18 cellular contexts compared by ENCODE assay signal in the genomic region with DNA sequence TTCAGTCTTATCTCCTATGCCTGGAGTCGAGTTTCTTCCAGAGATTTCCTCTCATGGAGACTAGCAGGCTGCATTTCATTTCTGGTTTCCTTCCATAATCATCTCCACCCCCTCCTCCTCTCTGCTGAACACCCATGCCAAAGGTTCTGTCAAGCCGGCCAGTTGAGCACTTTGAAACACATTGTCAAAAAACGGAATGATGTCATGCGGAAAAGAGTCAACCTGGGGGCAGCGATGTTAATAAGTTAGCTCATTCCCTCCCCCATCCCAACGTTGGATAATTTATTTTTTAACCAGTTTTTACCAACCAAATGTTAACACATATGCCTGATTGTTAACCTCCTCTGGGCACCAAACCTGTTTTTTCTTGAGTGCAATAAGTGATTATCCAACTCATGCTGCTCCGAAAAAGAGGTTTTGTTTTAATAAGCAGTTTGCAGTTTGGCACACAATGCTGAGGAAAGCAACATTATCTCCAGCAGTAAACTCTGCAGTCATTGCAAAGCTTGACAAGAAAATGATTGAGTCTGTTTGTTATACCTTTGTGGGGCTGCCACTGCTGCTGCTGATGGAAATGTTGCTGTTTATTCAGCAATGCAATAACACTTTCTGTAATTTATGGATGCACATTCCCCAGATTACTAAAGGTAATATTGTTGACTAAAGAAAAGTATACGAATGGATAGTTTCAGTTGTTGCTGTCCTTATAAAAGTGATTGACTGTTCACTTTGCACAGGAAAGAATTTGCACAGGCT.
DNase-seq lines count a peak whose midpoint lies in the region; ATAC-seq, FAIRE-seq and TF ChIP-seq lines count a peak whose summit lies in the region.
"Had no signal": no experiment of that assay in that cellular context is flagged by ENCODE, and none has a peak within 500 bp of the region (broad histone marks: within the 10 kb centered on the region; RNA-seq: fewer than 3 reads in every experiment).

No MANE protein-coding gene starts in this region.

- ATAC-seq in pancreas (peak; percentile 71 to 84 (median 78)), GM21367 (IDR thresholded peaks at IDR 0.05; ENCODE audit: unreplicated experiment) (no peak)

- WGBS in pancreas, 2 donors: 16 to 19% methylated on average over 8 of the region's 8 CpGs

- no peak for FAIRE-seq in pancreas (lab: Jason Lieb, UNC)
- FAIRE-seq: bronchial epithelial cell, G401.6 had no signal

- DNase-seq in NCI-H2081 treated with DMSO at 0.1 percent for 48 hours (lab: John Stamatoyannopoulos, UW) (peak; percentile 27), coronary artery (ENCODE audit: low spot score) (no peak), kidney tubule cell (ENCODE audit: low spot score) (peak; percentile 76), pancreas (no peak), NOMO-1 treated with DMSO at 0.1 percent for 48 hours (lab: John Stamatoyannopoulos, UW; ENCODE audit: unreplicated experiment) (no peak), nucleus accumbens (lab: John Stamatoyannopoulos, UW) (no peak)
- no peak for DNase-seq in effector CD8-positive, alpha-beta T cell (lab: John Stamatoyannopoulos, UW)
- DNase-seq: activated naive CD8-positive, alpha-beta T cell treated with anti-CD3 and anti-CD28 coated beads, Interleukin-2, amount 10 ng/mL, durations not matched to agents 7 days and 5 days; glutamatergic neuron; GOT3; natural killer cell; NCI-H1092; stimulated activated CD4-positive, alpha-beta T cell treated with anti-CD3 and anti-CD28 coated beads, Interleukin-12 subunit alpha, Interleukin-12 subunit beta, amount 100 ng/mL, for 4 hours; stimulated activated CD8-positive, alpha-beta memory T cell treated with anti-CD3 and anti-CD28 coated beads, Interleukin-4, amount 100 ng/mL, for 48 hours; T1000 had no signal

- peak overlapping the region; percentile 64 for H3K4me3 ChIP-seq in coronary artery
- no peak overlapping the region for H3K4me3 ChIP-seq in pancreas

- peaks cover 0 to 8% (median 3%) of the 10 kb centered on the region in 3 donors for H3K4me1 ChIP-seq in pancreas

- H3K36me3 ChIP-seq in pancreas: no peaks in the 10 kb centered on the region

- H3K27me3 ChIP-seq in pancreas: no peaks in the 10 kb centered on the region

- intact Hi-C loops in pancreas (cut with DNase I): no loop called here

- H3K9me3 ChIP-seq in pancreas: peaks cover 0 to 4% (median 0%) of the 10 kb centered on the region in 4 donors

- TF ChIP-seq CTCF in coronary artery (IDR thresholded peaks at IDR 0.05): no peak
- no peak for TF ChIP-seq CTCF in pancreas (IDR thresholded peaks at IDR 0.05)

- H3K27ac ChIP-seq in coronary artery (peak overlapping the region in 1 of 2 donors; percentile 54), pancreas (peak overlapping the region in 2 of 4 donors; percentile 42 to 62)

Comparison
In these comparisons a context has a peak if more than half of its experiments do, and no peak if none do; other contexts are left out.
1. DNase-seq: peak in NCI-H2081 treated with DMSO at 0.1 percent for 48 hours (single experiment) and kidney tubule cell (single experiment); none in coronary artery (single experiment), pancreas (0 of 6), effector CD8-positive, alpha-beta T cell (single experiment), NOMO-1 treated with DMSO at 0.1 percent for 48 hours (single experiment) and nucleus accumbens (0 of 56).